ENCODE assay signal across 11 cellular contexts in genomic region chr4:37994569-37994968, GRCh38. TPM values are rescaled to one million over a fixed set of nuclear protein-coding genes. Genes with fewer than 3 reads are reported as not detected.
DNase-seq lines count a peak whose midpoint lies in the region; ATAC-seq and TF ChIP-seq lines count a peak whose summit lies in the region.
"Had no signal": no experiment of that assay in that cellular context is flagged by ENCODE, and none has a peak within 500 bp of the region (broad histone marks: within the 10 kb centered on the region; RNA-seq: fewer than 3 reads in every experiment).

No MANE protein-coding gene starts in this region.

- no peak for TF ChIP-seq POLR2A in stomach (IDR thresholded peaks at IDR 0.05)

- H3K4me1 Mint-ChIP-seq in activated B cell treated with CpG ODN at 0.5 μM for 24 hours = peaks cover 69% of the 10 kb centered on the region

- H3K9me3 ChIP-seq in stomach = no peaks in the 10 kb centered on the region

- DNase-seq in activated B cell treated with CpG ODN at 0.5 μM for 24 hours = no peak
- DNase-seq in stomach = no peak
- DNase-seq in nucleus accumbens (lab: John Stamatoyannopoulos, UW) = no peak
- no peak for DNase-seq in HUDEP-2 (lab: John Stamatoyannopoulos, UW; ENCODE audit: unreplicated experiment in 76 of 76)
- DNase-seq in posterior cingulate gyrus = no peak
- no peak for DNase-seq in GDM1 (lab: John Stamatoyannopoulos, UW)
- DNase-seq: activated CD4-positive, alpha-beta T cell treated with anti-CD3 and anti-CD28 coated beads for 36 hours had no signal

- H3K36me3 Mint-ChIP-seq in activated B cell treated with CpG ODN at 0.5 μM for 24 hours (ENCODE audit: low read depth) = peaks cover 14% of the 10 kb centered on the region

- peaks cover 1 to 76% (median 27%) of the 10 kb centered on the region in 4 donors for H3K4me1 ChIP-seq in stomach

- no peak for TF ChIP-seq EP300 in stomach (IDR thresholded peaks at IDR 0.05)

- WGBS in stomach, 5 donors = 44 to 72% (median 58%) methylated on average over 3 of the region's 3 CpGs

- H3K4me3 Mint-ChIP-seq in activated B cell treated with CpG ODN at 0.5 μM for 24 hours = no peak overlapping the region
- H3K4me3 Mint-ChIP-seq: activated CD4-positive, alpha-beta T cell treated with anti-CD3 and anti-CD28 coated beads for 36 hours had no signal

- H3K27ac Mint-ChIP-seq in activated B cell treated with CpG ODN at 0.5 μM for 24 hours = peak overlapping the region; percentile 15
- H3K27ac Mint-ChIP-seq: activated CD4-positive, alpha-beta T cell treated with anti-CD3 and anti-CD28 coated beads for 36 hours had no signal

- ATAC-seq in GM19043 (IDR thresholded peaks at IDR 0.05; ENCODE audit: low read depth, unreplicated experiment) (peak; percentile 41), HG02759 (IDR thresholded peaks at IDR 0.05; ENCODE audit: unreplicated experiment) (peak; percentile 71), activated B cell treated with CpG ODN at 0.5 μM for 24 hours (ENCODE audit: low read depth) (no peak)
- ATAC-seq: activated CD4-positive, alpha-beta T cell treated with anti-CD3 and anti-CD28 coated beads for 36 hours had no signal

- H3K36me3 ChIP-seq in stomach = no peaks in the 10 kb centered on the region

- POLR2A ChIA-PET in activated B cell treated with CpG ODN at 0.5 μM for 24 hours (lab: Charles Lee) = no interaction called here

- intact Hi-C loops in activated B cell treated with CpG ODN at 0.5 μM for 24 hours (cut with micrococcal nuclease) = loop anchor here (5.0 kb wide), 1 partner anchor 102 kb away; the partner anchor contains the start of gene TBC1D1
- intact Hi-C loops in stomach (cut with DNase I; ENCODE audit: low total_unique reads) = no loop called here
- intact Hi-C loops in posterior cingulate gyrus (cut with DNase I) = no loop called here

- H3K27me3 ChIP-seq in stomach = no peaks in the 10 kb centered on the region

- H3K9me3 Mint-ChIP-seq in activated B cell treated with CpG ODN at 0.5 μM for 24 hours = no peaks in the 10 kb centered on the region

- H3K27me3 Mint-ChIP-seq in activated B cell treated with CpG ODN at 0.5 μM for 24 hours = no peaks in the 10 kb centered on the region
- H3K27me3 Mint-ChIP-seq: activated CD4-positive, alpha-beta T cell treated with anti-CD3 and anti-CD28 coated beads for 36 hours had no signal

- H3K27ac ChIP-seq in stomach = peak overlapping the region in 3 of 5 donors; percentile 13 to 50 (median 22)

- TF ChIP-seq CTCF in activated B cell treated with CpG ODN at 0.5 μM for 24 hours (IDR thresholded peaks at IDR 0.05) = no peak
- no peak for TF ChIP-seq CTCF in stomach (IDR thresholded peaks at IDR 0.05)

- H3K4me3 ChIP-seq in stomach = no peak overlapping the region

- CTCF ChIA-PET in activated B cell treated with CpG ODN at 0.5 μM for 24 hours (lab: Charles Lee) = no interaction called here

RNA-seq across cellular contexts. Expression of gene PTTG2, which starts 34.4 kb away (rescaled TPM):
- total RNA-seq in activated B cell treated with CpG ODN at 0.5 μM for 24 hours = 1.9 and 2.2 TPM in 2 replicates
- total RNA-seq in stomach = 1 to 10 TPM in 2 of 5 donors, not detected in 3; 1.8 to 2.9 TPM
- not detected for polyA plus RNA-seq in stomach
- total RNA-seq: activated CD4-positive, alpha-beta T cell treated with anti-CD3 and anti-CD28 coated beads for 36 hours; epithelial cell of proximal tubule had no signal
- polyA plus RNA-seq: keratinocyte had no signal
